ENCODE assay signal across 21 cellular contexts in the genomic region with DNA sequence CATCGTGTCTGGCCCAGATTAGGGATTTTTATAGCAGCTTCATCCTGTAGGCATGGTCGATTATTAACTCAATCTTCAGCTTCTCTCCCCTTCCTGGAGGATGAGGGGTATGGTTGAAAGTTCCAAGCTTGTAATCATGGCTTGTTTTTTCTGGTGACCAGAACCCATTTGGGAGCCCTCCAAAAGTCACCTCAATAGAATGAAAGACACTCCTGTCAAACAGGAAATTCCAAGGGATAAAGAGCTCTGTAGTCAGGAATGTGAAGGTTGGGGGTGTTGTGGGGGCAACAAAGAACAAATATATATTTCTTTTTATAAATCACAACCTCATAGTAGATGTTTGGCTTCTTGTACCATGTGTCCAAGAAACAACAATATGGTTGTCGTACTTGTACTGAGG.
"Had no signal": no experiment of that assay in that cellular context is flagged by ENCODE, and none has a peak within 500 bp of the region (broad histone marks: within the 10 kb centered on the region; RNA-seq: fewer than 3 reads in every experiment).

No MANE protein-coding gene starts in this region.

- H3K9me3 ChIP-seq: esophagus muscularis mucosa, gastroesophageal sphincter, neutrophil, right lobe of liver, thoracic aorta, tibial nerve, upper lobe of left lung had no signal

- H3K9ac ChIP-seq: parathyroid adenoma had no signal

- H3K36me3 ChIP-seq: esophagus muscularis mucosa, gastroesophageal sphincter, neutrophil, right lobe of liver, thoracic aorta, tibial nerve, upper lobe of left lung had no signal

- H3K4me3 ChIP-seq: coronary artery, esophagus muscularis mucosa, gastroesophageal sphincter, lung, right lobe of liver, thoracic aorta, tibial nerve, upper lobe of left lung had no signal

- H2AFZ ChIP-seq: parathyroid adenoma had no signal

- H3K27ac ChIP-seq: coronary artery, esophagus muscularis mucosa, foreskin keratinocyte, gastroesophageal sphincter, neutrophil, parathyroid adenoma, right lobe of liver, thoracic aorta, tibial nerve, upper lobe of left lung had no signal

- DNase-seq: dermis blood vessel endothelial cell; effector memory CD4-positive, alpha-beta T cell; foreskin keratinocyte; glutamatergic neuron; hypothalamus; natural killer cell; right lobe of liver; small intestine; stimulated activated CD4-positive, alpha-beta T cell treated with anti-CD3 and anti-CD28 coated beads, Interleukin-15, amount 100 ng/mL, for 24 hours; stimulated activated CD4-positive, alpha-beta T cell treated with anti-CD3 and anti-CD28 coated beads, Interleukin-2, amount 100 ng/mL, for 48 hours; stimulated activated naive B cell treated with anti-CD40 and anti-IgM and Interleukin-4, amounts not matched to agents 10 μg/mL and 1 μg/mL and 100 μg/mL, for 72 hours; upper lobe of left lung had no signal

- H3K4me1 ChIP-seq: esophagus muscularis mucosa, foreskin keratinocyte, gastroesophageal sphincter, right lobe of liver, tibial nerve, upper lobe of left lung had no signal

- H3K27me3 ChIP-seq: esophagus muscularis mucosa, foreskin keratinocyte, gastroesophageal sphincter, neutrophil, right lobe of liver, tibial nerve, upper lobe of left lung had no signal

- ATAC-seq: foreskin keratinocyte; gastroesophageal sphincter; left lobe of liver; natural killer cell; right lobe of liver; stimulated activated naive B cell treated with anti-CD40 and anti-IgM and Interleukin-4, amounts not matched to agents 10 μg/mL and 1 μg/mL and 100 μg/mL, for 72 hours had no signal
